ENCODE assay signal across 20 cellular contexts in the genomic region with DNA sequence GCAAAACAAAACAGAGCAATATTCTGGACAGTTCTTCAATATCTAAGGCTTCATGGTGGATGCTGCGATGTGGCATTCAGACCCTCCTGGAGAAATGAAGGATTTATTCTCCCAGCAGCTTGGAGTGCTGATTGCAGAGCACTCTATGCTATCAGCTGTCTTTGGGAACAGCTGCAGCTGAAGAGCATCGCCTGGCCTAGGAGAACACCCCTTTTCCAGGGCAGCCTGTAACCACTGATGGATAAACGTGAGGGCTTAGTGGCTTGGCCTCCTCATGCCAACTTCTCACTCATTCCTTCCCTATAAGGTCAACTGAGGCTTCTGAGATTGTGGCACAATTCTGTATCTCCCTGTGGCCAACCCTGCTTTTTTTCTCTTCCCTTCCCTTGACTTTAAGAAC.
"Had no signal": no experiment of that assay in that cellular context is flagged by ENCODE, and none has a peak within 500 bp of the region (broad histone marks: within the 10 kb centered on the region; RNA-seq: fewer than 3 reads in every experiment).

No MANE protein-coding gene starts in this region.

- H3K4me3 ChIP-seq: SJSA1, SK-N-MC had no signal

- H3K27ac ChIP-seq: SJSA1, SK-N-MC had no signal

- H3K27me3 ChIP-seq: SJSA1 had no signal

- H3K36me3 ChIP-seq: SJSA1 had no signal

- DNase-seq: KBM-7, MV-4-11, NCI-H1048, NCI-H1105, NCI-H1417, NCI-H1436 treated with DMSO at 0.1 percent for 48 hours, NCI-H1694, NCI-H187 treated with DMSO at 0.1 percent for 48 hours, NCI-H2029 treated with DMSO at 0.1 percent for 48 hours, NCI-H2171, NCI-H226, NCI-H446, NCI-H510A, NCI-H524 treated with DMSO at 0.1 percent for 48 hours, NCI-H69, NCI-H774, Right ventricle myocardium superior, RPMI8226 had no signal

- H3K4me1 ChIP-seq: SJSA1 had no signal
